Comparison of ENCODE assay signal across 25 cellular contexts in genomic region chr11:133191931-133192330, GRCh38.
"Had no signal": no experiment of that assay in that cellular context is flagged by ENCODE, and none has a peak within 500 bp of the region (broad histone marks: within the 10 kb centered on the region; RNA-seq: fewer than 3 reads in every experiment).

No MANE protein-coding gene starts in this region.

- H3K4me1 Mint-ChIP-seq: activated CD4-positive, alpha-beta memory T cell treated with anti-CD3 and anti-CD28 coated beads, Interleukin-2, amount 10 ng/mL, durations not matched to agents 7 days and 5 days; activated CD4-positive, alpha-beta T cell treated with anti-CD3 and anti-CD28 coated beads, Interleukin-2, amount 10 ng/mL, durations not matched to agents 7 days and 5 days; activated naive CD4-positive, alpha-beta T cell treated with anti-CD3 and anti-CD28 coated beads, Interleukin-2, amount 10 ng/mL, durations not matched to agents 7 days and 5 days; activated naive CD8-positive, alpha-beta T cell treated with anti-CD3 and anti-CD28 coated beads, Interleukin-2, amount 10 ng/mL, durations not matched to agents 7 days and 5 days had no signal

- H3K27ac ChIP-seq: ascending aorta, breast epithelium, cardiac muscle cell, colonic mucosa, epithelial cell of prostate, esophagus squamous epithelium had no signal

- DNase-seq: activated CD4-positive, alpha-beta memory T cell treated with anti-CD3 and anti-CD28 coated beads, Interleukin-2, amount 10 ng/mL, durations not matched to agents 7 days and 5 days; activated CD4-positive, alpha-beta T cell treated with anti-CD3 and anti-CD28 coated beads for 1 hour; activated CD4-positive, alpha-beta T cell treated with anti-CD3 and anti-CD28 coated beads for 4 hours; activated CD4-positive, alpha-beta T cell treated with anti-CD3 and anti-CD28 coated beads, Interleukin-2, amount 10 ng/mL, durations not matched to agents 7 days and 5 days; activated CD4-positive, alpha-beta T cell treated with anti-CD3 and anti-CD28 coated beads, Interleukin-2, amount 50 U/mL, for 4 hours; activated CD8-positive, alpha-beta memory T cell treated with anti-CD3 and anti-CD28 coated beads, Interleukin-2, amount 50 U/mL, for 48 hours; activated gamma-delta T cell; activated naive CD4-positive, alpha-beta T cell; activated naive CD4-positive, alpha-beta T cell treated with anti-CD3 and anti-CD28 coated beads, Interleukin-2, amount 10 ng/mL, durations not matched to agents 7 days and 5 days; activated naive CD8-positive, alpha-beta T cell treated with anti-CD3 and anti-CD28 coated beads, Interleukin-2, amount 10 ng/mL, durations not matched to agents 7 days and 5 days; activated T-cell treated with anti-CD3 and anti-CD28 coated beads for 4 hours; activated T-cell treated with anti-CD3 and anti-CD28 coated beads, Interleukin-2, amount 50 U/mL, for 24 hours; activated T-cell treated with anti-CD3 and anti-CD28 coated beads, Interleukin-2, amount 50 U/mL, for 72 hours; central memory CD4-positive, alpha-beta T cell; cerebellar nuclear complex; colonic mucosa; effector CD8-positive, alpha-beta T cell; esophagus squamous epithelium; T-helper 2 cell had no signal

- H3K27me3 ChIP-seq: ascending aorta, breast epithelium, colonic mucosa had no signal

- H3K27ac Mint-ChIP-seq: activated CD4-positive, alpha-beta memory T cell treated with anti-CD3 and anti-CD28 coated beads, Interleukin-2, amount 10 ng/mL, durations not matched to agents 7 days and 5 days; activated CD4-positive, alpha-beta T cell treated with anti-CD3 and anti-CD28 coated beads, Interleukin-2, amount 10 ng/mL, durations not matched to agents 7 days and 5 days; activated naive CD4-positive, alpha-beta T cell treated with anti-CD3 and anti-CD28 coated beads, Interleukin-2, amount 10 ng/mL, durations not matched to agents 7 days and 5 days; activated naive CD4-positive, alpha-beta T cell treated with anti-CD3 and anti-CD28 coated beads, Interleukin-2, amount 50 U/mL, for 72 hours; activated naive CD8-positive, alpha-beta T cell treated with anti-CD3 and anti-CD28 coated beads, Interleukin-2, amount 10 ng/mL, durations not matched to agents 7 days and 5 days; activated T-cell treated with anti-CD3 and anti-CD28 coated beads, Interleukin-2, amount 50 U/mL, for 24 hours; activated T-cell treated with anti-CD3 and anti-CD28 coated beads, Interleukin-2, amount 50 U/mL, for 72 hours; brain had no signal

- H3K4me1 ChIP-seq: ascending aorta, breast epithelium, colonic mucosa, esophagus squamous epithelium had no signal

- H3K36me3 Mint-ChIP-seq: activated naive CD4-positive, alpha-beta T cell treated with anti-CD3 and anti-CD28 coated beads, Interleukin-2, amount 10 ng/mL, durations not matched to agents 7 days and 5 days; activated naive CD4-positive, alpha-beta T cell treated with anti-CD3 and anti-CD28 coated beads, Interleukin-2, amount 50 U/mL, for 72 hours; activated naive CD8-positive, alpha-beta T cell treated with anti-CD3 and anti-CD28 coated beads, Interleukin-2, amount 10 ng/mL, durations not matched to agents 7 days and 5 days; brain had no signal

- H3K9me3 ChIP-seq: ascending aorta, breast epithelium, colonic mucosa, esophagus squamous epithelium had no signal

- H3K36me3 ChIP-seq: ascending aorta, cardiac muscle cell, colonic mucosa, esophagus squamous epithelium had no signal

- H3K27me3 Mint-ChIP-seq: activated CD4-positive, alpha-beta memory T cell treated with anti-CD3 and anti-CD28 coated beads, Interleukin-2, amount 10 ng/mL, durations not matched to agents 7 days and 5 days; activated naive CD4-positive, alpha-beta T cell treated with anti-CD3 and anti-CD28 coated beads, Interleukin-2, amount 10 ng/mL, durations not matched to agents 7 days and 5 days; activated naive CD8-positive, alpha-beta T cell treated with anti-CD3 and anti-CD28 coated beads, Interleukin-2, amount 10 ng/mL, durations not matched to agents 7 days and 5 days; activated T-cell treated with anti-CD3 and anti-CD28 coated beads, Interleukin-2, amount 50 U/mL, for 24 hours had no signal

- H3K9me3 Mint-ChIP-seq: activated CD4-positive, alpha-beta memory T cell treated with anti-CD3 and anti-CD28 coated beads, Interleukin-2, amount 10 ng/mL, durations not matched to agents 7 days and 5 days; activated CD4-positive, alpha-beta T cell treated with anti-CD3 and anti-CD28 coated beads, Interleukin-2, amount 10 ng/mL, durations not matched to agents 7 days and 5 days; activated naive CD4-positive, alpha-beta T cell treated with anti-CD3 and anti-CD28 coated beads, Interleukin-2, amount 10 ng/mL, durations not matched to agents 7 days and 5 days; activated naive CD8-positive, alpha-beta T cell treated with anti-CD3 and anti-CD28 coated beads, Interleukin-2, amount 10 ng/mL, durations not matched to agents 7 days and 5 days; activated T-cell treated with anti-CD3 and anti-CD28 coated beads, Interleukin-2, amount 50 U/mL, for 24 hours; activated T-cell treated with anti-CD3 and anti-CD28 coated beads, Interleukin-2, amount 50 U/mL, for 72 hours had no signal

- H3K4me3 Mint-ChIP-seq: activated CD4-positive, alpha-beta memory T cell treated with anti-CD3 and anti-CD28 coated beads, Interleukin-2, amount 10 ng/mL, durations not matched to agents 7 days and 5 days; activated CD4-positive, alpha-beta T cell treated with anti-CD3 and anti-CD28 coated beads, Interleukin-2, amount 10 ng/mL, durations not matched to agents 7 days and 5 days; activated naive CD4-positive, alpha-beta T cell treated with anti-CD3 and anti-CD28 coated beads, Interleukin-2, amount 10 ng/mL, durations not matched to agents 7 days and 5 days; activated naive CD8-positive, alpha-beta T cell treated with anti-CD3 and anti-CD28 coated beads, Interleukin-2, amount 10 ng/mL, durations not matched to agents 7 days and 5 days; activated T-cell treated with anti-CD3 and anti-CD28 coated beads, Interleukin-2, amount 50 U/mL, for 24 hours; activated T-cell treated with anti-CD3 and anti-CD28 coated beads, Interleukin-2, amount 50 U/mL, for 72 hours; brain had no signal

- H3K4me3 ChIP-seq: ascending aorta, breast epithelium, cardiac muscle cell, colonic mucosa, esophagus squamous epithelium had no signal
